Comparison of ENCODE assay signal across 10 cellular contexts in genomic region chr9:98146101-98146991, GRCh38. TPM values are rescaled to one million over a fixed set of nuclear protein-coding genes. Genes with fewer than 3 reads are reported as not detected.
DNase-seq lines count a peak whose midpoint lies in the region; ATAC-seq and TF ChIP-seq lines count a peak whose summit lies in the region.
"Had no signal": no experiment of that assay in that cellular context is flagged by ENCODE, and none has a peak within 500 bp of the region (broad histone marks: within the 10 kb centered on the region; RNA-seq: fewer than 3 reads in every experiment).

No MANE protein-coding gene starts in this region.

- no peak for TF ChIP-seq POLR2A in prostate gland (IDR thresholded peaks at IDR 0.05)

- DNase-seq in SIG-M5 treated with dmso at 0.1 percent for 504 hours (lab: John Stamatoyannopoulos, UW; ENCODE audit: unreplicated experiment) (peak; percentile 94), SIG-M5 (lab: John Stamatoyannopoulos, UW) (no peak), NCI-H2107 (lab: John Stamatoyannopoulos, UW) (peak; percentile 44), ecto neural progenitor cell (ENCODE audit: low spot score) (peak; percentile 56), prostate gland (ENCODE audit: low spot score) (peak; percentile 96), NCI-H446 treated with DMSO at 0.1 percent for 48 hours (lab: John Stamatoyannopoulos, UW) (no peak), T-helper 9 cell (no peak)
- DNase-seq: DND-41 had no signal

- H3K36me3 ChIP-seq in prostate gland, result no peaks in the 10 kb centered on the region

- no peak for TF ChIP-seq CTCF in prostate gland (IDR thresholded peaks at IDR 0.05)

- no peak for ATAC-seq in GM21723 (IDR thresholded peaks at IDR 0.05; ENCODE audit: unreplicated experiment)

- peak overlapping the region; percentile 80 to 86 for H3K27ac ChIP-seq in prostate gland
- H3K27ac ChIP-seq: VCaP had no signal

- H3K4me3 ChIP-seq in prostate gland, result no peak overlapping the region

- no peaks in the 10 kb centered on the region for H3K27me3 ChIP-seq in prostate gland (replicated peaks; ENCODE audit: insufficient read depth)

- WGBS in prostate gland, result 36% methylated on average over 7 of the region's 7 CpGs

- intact Hi-C loops in prostate gland (cut with DNase I), result no loop called here

- no peaks in the 10 kb centered on the region for H3K9me3 ChIP-seq in prostate gland

- peaks cover 20% of the 10 kb centered on the region for H3K4me1 ChIP-seq in prostate gland (replicated peaks)

RNA-seq across cellular contexts. Expression of gene TRIM14, which starts 27.3 kb away (rescaled TPM):
- 10 to 100 TPM; 23.4 to 24.3 TPM for total RNA-seq in prostate gland

RNA-seq across cellular contexts. Expression of gene CORO2A, which starts 46.1 kb away (rescaled TPM):
- 10 to 100 TPM; 31.2 to 45.3 TPM for total RNA-seq in prostate gland

Comparison
In these comparisons a context has a peak if more than half of its experiments do, and no peak if none do; other contexts are left out.
1. DNase-seq: peak in SIG-M5 treated with dmso at 0.1 percent for 504 hours (single experiment), NCI-H2107 (single experiment), ecto neural progenitor cell (single experiment) and prostate gland (single experiment); none in SIG-M5 (single experiment), NCI-H446 treated with DMSO at 0.1 percent for 48 hours (single experiment) and T-helper 9 cell (single experiment).